ENCODE assay signal across 15 cellular contexts in the genomic region with DNA sequence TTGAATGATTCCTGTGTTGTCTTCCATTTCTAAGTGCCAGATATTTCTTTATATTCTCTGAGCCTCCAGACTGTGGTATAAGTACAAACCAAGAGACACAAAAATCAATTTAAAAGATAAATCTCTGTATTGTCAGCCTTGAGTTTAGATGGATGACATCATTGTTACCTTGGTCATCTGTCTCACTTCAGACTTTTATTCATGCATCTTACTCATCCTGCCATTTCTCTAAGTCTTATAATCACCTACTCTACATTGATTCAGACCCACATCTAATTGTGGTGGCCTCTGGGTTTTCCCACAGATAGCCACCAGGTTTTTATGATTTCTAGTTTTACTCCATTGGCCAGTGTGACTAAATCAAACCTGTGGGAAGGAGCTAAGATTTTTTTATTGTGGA.
"Had no signal": no experiment of that assay in that cellular context is flagged by ENCODE, and none has a peak within 500 bp of the region (broad histone marks: within the 10 kb centered on the region; RNA-seq: fewer than 3 reads in every experiment).

No MANE protein-coding gene starts in this region.

- H3K36me3 Mint-ChIP-seq: activated naive CD4-positive, alpha-beta T cell treated with anti-CD3 and anti-CD28 coated beads, Interleukin-2, amount 10 ng/mL, durations not matched to agents 7 days and 5 days; memory B cell had no signal

- H3K4me3 Mint-ChIP-seq: activated B cell treated with CpG ODN at 0.5 μM for 24 hours; activated CD4-positive, alpha-beta T cell treated with anti-CD3 and anti-CD28 coated beads, Interleukin-2, amount 10 ng/mL, durations not matched to agents 24 days and 14 days; activated naive CD4-positive, alpha-beta T cell treated with anti-CD3 and anti-CD28 coated beads, Interleukin-2, amount 10 ng/mL, durations not matched to agents 7 days and 5 days; memory B cell; nephron had no signal

- H3K4me1 Mint-ChIP-seq: activated CD4-positive, alpha-beta T cell treated with anti-CD3 and anti-CD28 coated beads, Interleukin-2, amount 10 ng/mL, durations not matched to agents 24 days and 14 days; activated naive CD4-positive, alpha-beta T cell treated with anti-CD3 and anti-CD28 coated beads, Interleukin-2, amount 10 ng/mL, durations not matched to agents 7 days and 5 days had no signal

- DNase-seq: activated B cell treated with CpG ODN at 0.5 μM for 24 hours; activated CD4-positive, alpha-beta T cell treated with anti-CD3 and anti-CD28 coated beads, Interleukin-2, amount 10 ng/mL, durations not matched to agents 24 days and 14 days; activated naive CD4-positive, alpha-beta T cell treated with anti-CD3 and anti-CD28 coated beads, Interleukin-2, amount 10 ng/mL, durations not matched to agents 7 days and 5 days; activated T-cell treated with anti-CD3 and anti-CD28 coated beads for 4 hours; effector CD8-positive, alpha-beta T cell; gastrocnemius medialis; islet precursor cell; left lung; psoas muscle; stimulated activated CD4-positive, alpha-beta T cell treated with anti-CD3 and anti-CD28 coated beads, Interleukin-4, amount 100 ng/mL, for 1 hour; stimulated activated CD8-positive, alpha-beta memory T cell treated with anti-CD3 and anti-CD28 coated beads, Interleukin-4, amount 100 ng/mL, for 48 hours had no signal

- H3K36me3 ChIP-seq: gastrocnemius medialis, left lung had no signal

- H3K9me3 ChIP-seq: gastrocnemius medialis, left lung, psoas muscle had no signal

- ATAC-seq: gastrocnemius medialis, left lung, psoas muscle had no signal

- H3K27ac ChIP-seq: coronary artery, gastrocnemius medialis, left lung, psoas muscle had no signal

- H3K4me3 ChIP-seq: coronary artery, gastrocnemius medialis, left lung, psoas muscle had no signal

- H3K9me3 Mint-ChIP-seq: activated B cell treated with CpG ODN at 0.5 μM for 24 hours; activated CD4-positive, alpha-beta T cell treated with anti-CD3 and anti-CD28 coated beads, Interleukin-2, amount 10 ng/mL, durations not matched to agents 24 days and 14 days; activated naive CD4-positive, alpha-beta T cell treated with anti-CD3 and anti-CD28 coated beads, Interleukin-2, amount 10 ng/mL, durations not matched to agents 7 days and 5 days; activated T-helper 2 cell treated with anti-CD3 and anti-CD28 coated beads, Interferon-gamma antibody, Interleukin-2, Interleukin-4, amounts not matched to agents 10 μg/mL and 5 μg/mL and 100 μg/mL, durations not matched to agents 14 hours and 24 hours and 36 hours; memory B cell had no signal

- H3K27me3 Mint-ChIP-seq: activated B cell treated with CpG ODN at 0.5 μM for 24 hours; activated CD4-positive, alpha-beta T cell treated with anti-CD3 and anti-CD28 coated beads, Interleukin-2, amount 10 ng/mL, durations not matched to agents 24 days and 14 days; activated naive CD4-positive, alpha-beta T cell treated with anti-CD3 and anti-CD28 coated beads, Interleukin-2, amount 10 ng/mL, durations not matched to agents 7 days and 5 days; memory B cell had no signal

- H3K27ac Mint-ChIP-seq: activated B cell treated with CpG ODN at 0.5 μM for 24 hours; activated CD4-positive, alpha-beta T cell treated with anti-CD3 and anti-CD28 coated beads, Interleukin-2, amount 10 ng/mL, durations not matched to agents 24 days and 14 days; activated naive CD4-positive, alpha-beta T cell treated with anti-CD3 and anti-CD28 coated beads, Interleukin-2, amount 10 ng/mL, durations not matched to agents 7 days and 5 days; activated T-helper 2 cell treated with anti-CD3 and anti-CD28 coated beads, Interferon-gamma antibody, Interleukin-2, Interleukin-4, amounts not matched to agents 10 μg/mL and 5 μg/mL and 100 μg/mL, durations not matched to agents 14 hours and 24 hours and 36 hours; memory B cell; nephron had no signal

- H3K4me1 ChIP-seq: gastrocnemius medialis, left lung, psoas muscle had no signal
